In the genomic region with DNA sequence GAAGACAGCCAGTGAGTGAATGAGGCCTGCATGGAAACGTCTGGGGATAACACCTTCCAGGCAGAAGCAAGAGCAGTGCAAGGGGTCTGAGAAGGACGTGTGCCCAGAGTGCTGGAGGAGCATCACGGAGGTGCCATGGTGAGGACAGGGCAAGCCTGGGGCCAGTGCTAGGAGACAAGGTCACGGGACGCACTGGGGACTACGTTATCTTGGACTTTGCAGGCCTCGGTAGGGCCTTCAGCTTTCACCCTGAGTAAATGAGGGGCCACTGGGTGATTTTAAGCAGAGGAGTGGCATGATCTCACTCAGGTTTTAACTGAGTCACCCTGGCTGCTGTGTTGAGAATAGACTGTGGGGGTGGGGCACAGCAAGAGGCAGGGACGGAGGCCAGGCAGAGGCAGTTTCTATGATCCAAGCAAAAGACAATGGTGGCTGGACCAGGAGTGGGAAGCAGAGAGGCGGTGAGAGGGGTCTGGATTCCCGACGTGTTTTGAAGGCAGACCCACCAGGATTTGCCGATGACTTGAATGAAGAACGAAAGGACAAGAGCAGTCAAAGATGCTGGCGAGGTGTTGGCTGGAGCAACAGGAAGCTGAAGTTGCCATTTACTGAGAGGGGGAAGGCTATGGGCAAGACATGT, we compare ENCODE assay signal across 1 cellular context.
TF ChIP-seq lines count a peak whose summit lies in the region.

No MANE protein-coding gene starts in this region.

TF ChIP-seq in K562, 482 proteins besides CTCF, POLR2A, EP300 and RAD21 (continued from another document and continues in another):
- TF ChIP-seq HMBOX1 (IDR thresholded peaks at IDR 0.05) = no peak
- TF ChIP-seq CHD1 (IDR thresholded peaks at IDR 0.05; ENCODE audit: low read length) = no peak
- TF ChIP-seq STAT5A (IDR thresholded peaks at IDR 0.05; ENCODE audit: borderline replicate concordance, low read length) = no peak
- TF ChIP-seq TAL1 (IDR thresholded peaks at IDR 0.05) = peak; percentile 73
- TF ChIP-seq, protein P1, sequence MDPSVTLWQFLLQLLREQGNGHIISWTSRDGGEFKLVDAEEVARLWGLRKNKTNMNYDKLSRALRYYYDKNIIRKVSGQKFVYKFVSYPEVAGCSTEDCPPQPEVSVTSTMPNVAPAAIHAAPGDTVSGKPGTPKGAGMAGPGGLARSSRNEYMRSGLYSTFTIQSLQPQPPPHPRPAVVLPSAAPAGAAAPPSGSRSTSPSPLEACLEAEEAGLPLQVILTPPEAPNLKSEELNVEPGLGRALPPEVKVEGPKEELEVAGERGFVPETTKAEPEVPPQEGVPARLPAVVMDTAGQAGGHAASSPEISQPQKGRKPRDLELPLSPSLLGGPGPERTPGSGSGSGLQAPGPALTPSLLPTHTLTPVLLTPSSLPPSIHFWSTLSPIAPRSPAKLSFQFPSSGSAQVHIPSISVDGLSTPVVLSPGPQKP (CRISPR knock-in tag; IDR thresholded peaks at IDR 0.05) = no peak
- no peak for TF ChIP-seq ZNF518B (CRISPR knock-in tag; IDR thresholded peaks at IDR 0.05)
- TF ChIP-seq SNIP1 (IDR thresholded peaks at IDR 0.05; ENCODE audit: low read depth) = no peak
- no peak for TF ChIP-seq GMEB1 (CRISPR knock-in tag; IDR thresholded peaks at IDR 0.05)
- TF ChIP-seq POU5F1 (IDR thresholded peaks at IDR 0.05; ENCODE audit: borderline replicate concordance, low read depth, low read length, partially characterized antibody) = no peak
- TF ChIP-seq, protein P2, sequence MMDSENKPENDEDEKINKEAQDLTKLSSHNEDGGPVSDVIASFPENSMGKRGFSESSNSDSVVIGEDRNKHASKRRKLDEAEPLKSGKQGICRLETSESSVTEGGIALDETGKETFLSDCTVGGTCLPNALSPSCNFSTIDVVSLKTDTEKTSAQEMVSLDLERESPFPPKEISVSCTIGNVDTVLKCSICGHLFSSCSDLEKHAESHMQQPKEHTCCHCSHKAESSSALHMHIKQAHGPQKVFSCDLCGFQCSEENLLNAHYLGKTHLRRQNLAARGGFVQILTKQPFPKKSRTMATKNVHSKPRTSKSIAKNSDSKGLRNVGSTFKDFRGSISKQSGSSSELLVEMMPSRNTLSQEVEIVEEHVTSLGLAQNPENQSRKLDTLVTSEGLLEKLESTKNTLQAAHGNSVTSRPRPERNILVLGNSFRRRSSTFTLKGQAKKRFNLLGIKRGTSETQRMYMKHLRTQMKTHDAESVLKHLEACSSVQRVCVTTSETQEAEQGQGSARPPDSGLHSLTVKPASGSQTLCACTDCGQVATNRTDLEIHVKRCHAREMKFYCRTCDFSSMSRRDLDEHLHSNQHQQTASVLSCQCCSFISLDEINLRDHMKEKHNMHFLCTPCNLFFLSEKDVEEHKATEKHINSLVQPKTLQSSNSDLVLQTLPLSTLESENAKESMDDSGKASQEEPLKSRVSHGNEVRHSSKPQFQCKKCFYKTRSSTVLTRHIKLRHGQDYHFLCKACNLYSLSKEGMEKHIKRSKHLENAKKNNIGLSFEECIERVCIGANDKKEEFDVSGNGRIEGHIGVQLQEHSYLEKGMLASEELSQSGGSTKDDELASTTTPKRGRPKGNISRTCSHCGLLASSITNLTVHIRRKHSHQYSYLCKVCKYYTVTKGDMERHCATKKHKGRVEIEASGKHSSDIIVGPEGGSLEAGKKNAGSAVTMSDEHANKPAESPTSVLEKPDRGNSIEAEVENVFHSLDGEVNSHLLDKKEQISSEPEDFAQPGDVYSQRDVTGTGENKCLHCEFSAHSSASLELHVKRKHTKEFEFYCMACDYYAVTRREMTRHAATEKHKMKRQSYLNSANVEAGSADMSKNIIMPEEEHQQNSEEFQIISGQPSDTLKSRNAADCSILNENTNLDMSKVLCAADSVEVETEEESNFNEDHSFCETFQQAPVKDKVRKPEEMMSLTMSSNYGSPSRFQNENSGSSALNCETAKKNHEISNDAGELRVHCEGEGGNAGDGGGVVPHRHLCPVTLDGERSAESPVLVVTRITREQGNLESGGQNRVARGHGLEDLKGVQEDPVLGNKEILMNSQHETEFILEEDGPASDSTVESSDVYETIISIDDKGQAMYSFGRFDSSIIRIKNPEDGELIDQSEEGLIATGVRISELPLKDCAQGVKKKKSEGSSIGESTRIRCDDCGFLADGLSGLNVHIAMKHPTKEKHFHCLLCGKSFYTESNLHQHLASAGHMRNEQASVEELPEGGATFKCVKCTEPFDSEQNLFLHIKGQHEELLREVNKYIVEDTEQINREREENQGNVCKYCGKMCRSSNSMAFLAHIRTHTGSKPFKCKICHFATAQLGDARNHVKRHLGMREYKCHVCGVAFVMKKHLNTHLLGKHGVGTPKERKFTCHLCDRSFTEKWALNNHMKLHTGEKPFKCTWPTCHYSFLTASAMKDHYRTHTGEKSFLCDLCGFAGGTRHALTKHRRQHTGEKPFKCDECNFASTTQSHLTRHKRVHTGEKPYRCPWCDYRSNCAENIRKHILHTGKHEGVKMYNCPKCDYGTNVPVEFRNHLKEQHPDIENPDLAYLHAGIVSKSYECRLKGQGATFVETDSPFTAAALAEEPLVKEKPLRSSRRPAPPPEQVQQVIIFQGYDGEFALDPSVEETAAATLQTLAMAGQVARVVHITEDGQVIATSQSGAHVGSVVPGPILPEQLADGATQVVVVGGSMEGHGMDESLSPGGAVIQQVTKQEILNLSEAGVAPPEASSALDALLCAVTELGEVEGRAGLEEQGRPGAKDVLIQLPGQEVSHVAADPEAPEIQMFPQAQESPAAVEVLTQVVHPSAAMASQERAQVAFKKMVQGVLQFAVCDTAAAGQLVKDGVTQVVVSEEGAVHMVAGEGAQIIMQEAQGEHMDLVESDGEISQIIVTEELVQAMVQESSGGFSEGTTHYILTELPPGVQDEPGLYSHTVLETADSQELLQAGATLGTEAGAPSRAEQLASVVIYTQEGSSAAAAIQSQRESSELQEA (IDR thresholded peaks at IDR 0.05; ENCODE audit: low read depth) = peak; percentile 87
- TF ChIP-seq ZNF79 (CRISPR knock-in tag; IDR thresholded peaks at IDR 0.05; ENCODE audit: low read depth) = no peak
- TF ChIP-seq, protein P3, sequence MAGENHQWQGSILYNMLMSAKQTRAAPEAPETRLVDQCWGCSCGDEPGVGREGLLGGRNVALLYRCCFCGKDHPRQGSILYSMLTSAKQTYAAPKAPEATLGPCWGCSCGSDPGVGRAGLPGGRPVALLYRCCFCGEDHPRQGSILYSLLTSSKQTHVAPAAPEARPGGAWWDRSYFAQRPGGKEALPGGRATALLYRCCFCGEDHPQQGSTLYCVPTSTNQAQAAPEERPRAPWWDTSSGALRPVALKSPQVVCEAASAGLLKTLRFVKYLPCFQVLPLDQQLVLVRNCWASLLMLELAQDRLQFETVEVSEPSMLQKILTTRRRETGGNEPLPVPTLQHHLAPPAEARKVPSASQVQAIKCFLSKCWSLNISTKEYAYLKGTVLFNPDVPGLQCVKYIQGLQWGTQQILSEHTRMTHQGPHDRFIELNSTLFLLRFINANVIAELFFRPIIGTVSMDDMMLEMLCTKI (IDR thresholded peaks at IDR 0.05; ENCODE audit: partially characterized antibody) = no peak
- no peak for TF ChIP-seq MECOM (CRISPR knock-in tag; IDR thresholded peaks at IDR 0.05)
- TF ChIP-seq HDAC3 (IDR thresholded peaks at IDR 0.05; ENCODE audit: borderline replicate concordance, partially characterized antibody) = no peak
- TF ChIP-seq PHB (CRISPR knock-in tag; IDR thresholded peaks at IDR 0.05) = no peak
- no peak for TF ChIP-seq ZNF76 (CRISPR knock-in tag; IDR thresholded peaks at IDR 0.05; ENCODE audit: borderline replicate concordance)
- no peak for TF ChIP-seq ZNF507 (tag; conservative IDR thresholded peaks at IDR 0.05)
- TF ChIP-seq LEF1 (IDR thresholded peaks at IDR 0.05) = peak; percentile 91
- no peak for TF ChIP-seq HNRNPH1 (optimal IDR thresholded peaks at IDR 0.05; ENCODE audit: low read depth, low read length)
- no peak for TF ChIP-seq HMG20A (CRISPR knock-in tag; conservative IDR thresholded peaks at IDR 0.05)
- TF ChIP-seq ATF6 (CRISPR knock-in tag; IDR thresholded peaks at IDR 0.05) = no peak
- no peak for TF ChIP-seq E2F3 (CRISPR knock-in tag; IDR thresholded peaks at IDR 0.05)
- TF ChIP-seq ZFP36 (IDR thresholded peaks at IDR 0.05; ENCODE audit: low read depth, low read length, partially characterized antibody) = no peak
- TF ChIP-seq ZNF134 (CRISPR knock-in tag; conservative IDR thresholded peaks at IDR 0.05) = no peak
- no peak for TF ChIP-seq NFYB (IDR thresholded peaks at IDR 0.05; ENCODE audit: extremely low read depth, insufficient read length)
- no peak for TF ChIP-seq ID3 (CRISPR knock-in tag; IDR thresholded peaks at IDR 0.05)
- TF ChIP-seq ID3 (tag; IDR thresholded peaks at IDR 0.05) = no peak
- TF ChIP-seq GTF2E2 (tag; IDR thresholded peaks at IDR 0.05) = no peak
- TF ChIP-seq RBM17 (IDR thresholded peaks at IDR 0.05; ENCODE audit: borderline replicate concordance, low read depth, low read length) = no peak
- TF ChIP-seq NR4A1 (CRISPR knock-in tag; IDR thresholded peaks at IDR 0.05) = no peak
- TF ChIP-seq NR4A1 (tag; IDR thresholded peaks at IDR 0.05) = peak; percentile 43; the same call in 1 of the 2 replicates
- TF ChIP-seq E2F8 (IDR thresholded peaks at IDR 0.05; ENCODE audit: low read depth, partially characterized antibody) = no peak
- no peak for TF ChIP-seq KAT8 (IDR thresholded peaks at IDR 0.05; ENCODE audit: low read depth)
